Comparison of ENCODE assay signal across 10 cellular contexts in the genomic region with DNA sequence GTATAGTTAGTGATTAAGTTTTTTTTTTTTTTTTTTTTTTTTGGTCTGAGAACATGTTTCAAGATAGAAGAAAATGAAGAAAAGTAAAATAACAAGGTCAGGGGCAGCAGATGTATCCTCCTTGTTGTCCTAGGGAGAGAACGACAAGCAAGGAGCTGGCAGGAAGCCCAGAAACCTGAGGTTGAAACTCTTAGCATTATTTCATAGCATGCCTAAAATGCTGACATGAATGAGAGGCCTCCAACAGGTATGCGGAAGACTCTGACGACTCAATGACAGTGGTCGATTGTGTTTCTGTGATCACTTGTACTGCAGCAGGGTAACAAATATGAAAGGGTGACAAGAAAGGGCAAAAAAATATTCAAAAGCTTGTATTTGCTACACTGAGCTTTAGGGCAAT.
DNase-seq lines count a peak whose midpoint lies in the region.
"Had no signal": no experiment of that assay in that cellular context is flagged by ENCODE, and none has a peak within 500 bp of the region (broad histone marks: within the 10 kb centered on the region; RNA-seq: fewer than 3 reads in every experiment).

No MANE protein-coding gene starts in this region.

- H3K9me3 ChIP-seq in HAP-1 (no peaks in the 10 kb centered on the region), MG63 (no peaks in the 10 kb centered on the region)

- in situ Hi-C loops in HAP-1 (cut with MboI; ENCODE audit: low sequenced_read_pairs): no loop called here
- in situ Hi-C loops in T47D (cut with HindIII; ENCODE audit: low pct_unique_long_range_greater_than_20kb, low sequenced_read_pairs): no loop called here

- H3K4me1 ChIP-seq in HAP-1: peaks cover 20% of the 10 kb centered on the region

- H3K36me3 ChIP-seq in HAP-1 (replicated peaks) (no peaks in the 10 kb centered on the region), MG63 (no peaks in the 10 kb centered on the region)

- DNase-seq in HAP-1 (ENCODE audit: low spot score in 2 of 2) (peak; percentile 56 to 82), NCI-H2227 treated with DMSO at 0.1 percent for 48 hours (lab: John Stamatoyannopoulos, UW) (peak; percentile 77), T47D (ENCODE audit: low read depth in 1 of 2, low spot score in 1 of 2) (peak; percentile 5 to 84), renal cortical epithelial cell (ENCODE audit: low read depth) (peak; percentile 24), NAMALWA (ENCODE audit: low spot score) (no peak), MG63 (no peak)
- no peak for DNase-seq in stimulated activated naive CD4-positive, alpha-beta T cell (lab: John Stamatoyannopoulos, UW)
- DNase-seq: activated CD4-positive, CD25-positive, alpha-beta regulatory T cell treated with anti-CD3 and anti-CD28 coated beads, Interleukin-2, amount 50 U/mL, for 72 hours; glutamatergic neuron had no signal

- no peaks in the 10 kb centered on the region for H3K27me3 ChIP-seq in HAP-1 (ENCODE audit: low read depth)
- no peaks in the 10 kb centered on the region for H3K27me3 ChIP-seq in MG63

- H3K4me3 ChIP-seq in HAP-1: no peak overlapping the region
- no peak overlapping the region for H3K4me3 ChIP-seq in MG63
- H3K4me3 ChIP-seq: coronary artery had no signal

Comparison
In these comparisons a context has a peak if more than half of its experiments do, and no peak if none do; other contexts are left out.
1. DNase-seq: peak in HAP-1 (2 of 2), NCI-H2227 treated with DMSO at 0.1 percent for 48 hours (single experiment), T47D (2 of 2) and renal cortical epithelial cell (single experiment); none in NAMALWA (single experiment), MG63 (single experiment) and stimulated activated naive CD4-positive, alpha-beta T cell (0 of 6).